ENCODE assay signal across 16 cellular contexts in genomic region chr7:113013761-113014449, GRCh38.
"Had no signal": no experiment of that assay in that cellular context is flagged by ENCODE, and none has a peak within 500 bp of the region (broad histone marks: within the 10 kb centered on the region; RNA-seq: fewer than 3 reads in every experiment).

No MANE protein-coding gene starts in this region.

- H3K4me3 Mint-ChIP-seq: activated B cell treated with CpG ODN at 0.5 μM for 24 hours; activated CD4-positive, alpha-beta T cell treated with anti-CD3 and anti-CD28 coated beads, Interleukin-2, amount 10 ng/mL, durations not matched to agents 7 days and 5 days; activated naive CD4-positive, alpha-beta T cell treated with anti-CD3 and anti-CD28 coated beads for 36 hours; activated T-helper 17 cell treated with anti-CD3 and anti-CD28 coated beads, Interleukin-2, amount 50 U/mL, for 72 hours; memory B cell; natural killer cell treated with Interleukin-12 subunit alpha and Interleukin-12 subunit beta and Interleukin-15 and Interleukin-18, amount 100 ng/mL, for 72 hours; T-helper 1 cell treated with Interleukin-12 subunit alpha and Interleukin-12 subunit beta and Interleukin-4 antibody, amounts not matched to agents 30 μg/mL and 1 μg/mL, for 36 hours had no signal

- H3K4me3 ChIP-seq: adrenal gland, body of pancreas, heart left ventricle, left lung had no signal

- H3K36me3 Mint-ChIP-seq: natural killer cell treated with Interleukin-12 subunit alpha and Interleukin-12 subunit beta and Interleukin-15 and Interleukin-18, amount 100 ng/mL, for 72 hours had no signal

- H3K27ac ChIP-seq: adrenal gland, body of pancreas, heart left ventricle, left lung had no signal

- H3K9me3 Mint-ChIP-seq: activated CD4-positive, alpha-beta T cell treated with anti-CD3 and anti-CD28 coated beads, Interleukin-2, amount 10 ng/mL, durations not matched to agents 7 days and 5 days; natural killer cell treated with Interleukin-12 subunit alpha and Interleukin-12 subunit beta and Interleukin-15 and Interleukin-18, amount 100 ng/mL, for 72 hours; T-helper 1 cell treated with Interleukin-12 subunit alpha and Interleukin-12 subunit beta and Interleukin-4 antibody, amounts not matched to agents 30 μg/mL and 1 μg/mL, for 36 hours had no signal

- ATAC-seq: activated T-helper 17 cell treated with anti-CD3 and anti-CD28 coated beads, Interleukin-2, amount 50 U/mL, for 72 hours; body of pancreas; left lung; natural killer cell treated with Interleukin-12 subunit alpha and Interleukin-12 subunit beta and Interleukin-15 and Interleukin-18, amount 100 ng/mL, for 72 hours; stimulated activated naive CD8-positive, alpha-beta T cell treated with anti-CD3 and anti-CD28 coated beads, Interleukin-15, Interleukin-2, amounts not matched to agents 100 U/mL and 50 U/mL, for 24 hours had no signal

- H3K4me1 Mint-ChIP-seq: activated B cell treated with CpG ODN at 0.5 μM for 24 hours; activated CD4-positive, alpha-beta T cell treated with anti-CD3 and anti-CD28 coated beads, Interleukin-2, amount 10 ng/mL, durations not matched to agents 7 days and 5 days; activated T-helper 17 cell treated with anti-CD3 and anti-CD28 coated beads, Interleukin-2, amount 50 U/mL, for 72 hours; memory B cell had no signal

- DNase-seq: activated B cell treated with CpG ODN at 0.5 μM for 24 hours; activated CD4-positive, alpha-beta T cell treated with anti-CD3 and anti-CD28 coated beads, Interleukin-2, amount 10 ng/mL, durations not matched to agents 7 days and 5 days; activated CD8-positive, alpha-beta memory T cell treated with anti-CD3 and anti-CD28 coated beads for 24 hours; activated naive CD4-positive, alpha-beta T cell treated with anti-CD3 and anti-CD28 coated beads for 36 hours; adrenal gland; body of pancreas; cerebellar nuclear complex; dermis blood vessel endothelial cell; stimulated activated CD4-positive, alpha-beta T cell treated with anti-CD3 and anti-CD28 coated beads, Interleukin-2, amount 100 ng/mL, for 48 hours; stimulated activated naive CD8-positive, alpha-beta T cell treated with anti-CD3 and anti-CD28 coated beads, Interleukin-15, Interleukin-2, amounts not matched to agents 100 U/mL and 50 U/mL, for 24 hours had no signal

- H3K4me1 ChIP-seq: adrenal gland, body of pancreas, left lung had no signal

- H3K9me3 ChIP-seq: body of pancreas had no signal

- H3K27ac Mint-ChIP-seq: activated B cell treated with CpG ODN at 0.5 μM for 24 hours; activated CD4-positive, alpha-beta T cell treated with anti-CD3 and anti-CD28 coated beads, Interleukin-2, amount 10 ng/mL, durations not matched to agents 7 days and 5 days; activated naive CD4-positive, alpha-beta T cell treated with anti-CD3 and anti-CD28 coated beads for 36 hours; activated T-helper 17 cell treated with anti-CD3 and anti-CD28 coated beads, Interleukin-2, amount 50 U/mL, for 72 hours; natural killer cell treated with Interleukin-12 subunit alpha and Interleukin-12 subunit beta and Interleukin-15 and Interleukin-18, amount 100 ng/mL, for 72 hours; T-helper 1 cell treated with Interleukin-12 subunit alpha and Interleukin-12 subunit beta and Interleukin-4 antibody, amounts not matched to agents 30 μg/mL and 1 μg/mL, for 36 hours had no signal

- H3K36me3 ChIP-seq: adrenal gland, heart left ventricle, left lung had no signal

- H3K27me3 Mint-ChIP-seq: activated CD4-positive, alpha-beta T cell treated with anti-CD3 and anti-CD28 coated beads, Interleukin-2, amount 10 ng/mL, durations not matched to agents 7 days and 5 days; memory B cell; natural killer cell treated with Interleukin-12 subunit alpha and Interleukin-12 subunit beta and Interleukin-15 and Interleukin-18, amount 100 ng/mL, for 72 hours had no signal
